26 cellular contexts compared by ENCODE assay signal in genomic region chrX:111409326-111409725, GRCh38. TPM values are rescaled to one million over a fixed set of nuclear protein-coding genes. Genes with fewer than 3 reads are reported as not detected.
"Had no signal": no experiment of that assay in that cellular context is flagged by ENCODE, and none has a peak within 500 bp of the region (broad histone marks: within the 10 kb centered on the region; RNA-seq: fewer than 3 reads in every experiment).

No MANE protein-coding gene starts in this region.

- H3K4me3 ChIP-seq: esophagus squamous epithelium, gastroesophageal sphincter, left ventricle myocardium inferior, lower lobe of right lung, pancreas, prostate gland, right lobe of liver, spleen, tibial artery, upper lobe of right lung, vagina had no signal

- H3K36me3 Mint-ChIP-seq: immature natural killer cell; naive B cell; stimulated activated memory B cell treated with anti-CD40 and anti-IgM and Interleukin-4, amounts not matched to agents 10 μg/mL and 1 μg/mL and 100 μg/mL, for 72 hours had no signal

- H3K4me3 Mint-ChIP-seq: dendritic cell treated with granulocyte-macrophage colony-stimulating factor and Interleukin-4, amounts not matched to agents 40 ng/mL and 50 ng/mL, for 4 days; immature natural killer cell; naive B cell; nephron progenitor cell; stimulated activated memory B cell treated with anti-CD40 and anti-IgM and Interleukin-4, amounts not matched to agents 10 μg/mL and 1 μg/mL and 100 μg/mL, for 72 hours; stimulated activated naive CD8-positive, alpha-beta T cell treated with anti-CD3 and anti-CD28 coated beads, Interleukin-15, Interleukin-2, amounts not matched to agents 100 ng/mL and 50 ng/mL, for 24 hours had no signal

- H3K27ac Mint-ChIP-seq: dendritic cell treated with granulocyte-macrophage colony-stimulating factor and Interleukin-4, amounts not matched to agents 40 ng/mL and 50 ng/mL, for 4 days; immature natural killer cell; naive B cell; nephron progenitor cell; stimulated activated memory B cell treated with anti-CD40 and anti-IgM and Interleukin-4, amounts not matched to agents 10 μg/mL and 1 μg/mL and 100 μg/mL, for 72 hours; stimulated activated naive CD8-positive, alpha-beta T cell treated with anti-CD3 and anti-CD28 coated beads, Interleukin-15, Interleukin-2, amounts not matched to agents 100 ng/mL and 50 ng/mL, for 24 hours had no signal

- H3K27ac ChIP-seq: esophagus squamous epithelium, gastroesophageal sphincter, left ventricle myocardium inferior, lower lobe of right lung, pancreas, prostate gland, right lobe of liver, spleen, tibial artery, upper lobe of right lung, vagina had no signal

- H3K9me3 ChIP-seq: esophagus squamous epithelium, gastroesophageal sphincter, left ventricle myocardium inferior, lower lobe of right lung, pancreas, prostate gland, right lobe of liver, spleen, tibial artery, upper lobe of right lung, vagina had no signal

- DNase-seq: esophagus squamous epithelium; foreskin fibroblast; immature natural killer cell; left cardiac atrium; left ventricle myocardium inferior; lower lobe of right lung; mesenchymal stem cell; naive B cell; nephron progenitor cell; occipital lobe; pancreas; right lobe of liver; spleen; stimulated activated CD4-positive, alpha-beta T cell treated with anti-CD3 and anti-CD28 coated beads, Interleukin-15, amount 100 ng/mL, for 24 hours; stimulated activated CD4-positive, alpha-beta T cell treated with anti-CD3 and anti-CD28 coated beads, Interleukin-1b, Interleukin-23, amount 100 ng/mL, for 48 hours; stimulated activated CD4-positive, alpha-beta T cell treated with anti-CD3 and anti-CD28 coated beads, Interleukin-4, amount 100 ng/mL, for 24 hours; tibial artery; upper lobe of right lung had no signal

- H3K4me1 Mint-ChIP-seq: immature natural killer cell; naive B cell; stimulated activated memory B cell treated with anti-CD40 and anti-IgM and Interleukin-4, amounts not matched to agents 10 μg/mL and 1 μg/mL and 100 μg/mL, for 72 hours had no signal

- H3K9me3 Mint-ChIP-seq: dendritic cell treated with granulocyte-macrophage colony-stimulating factor and Interleukin-4, amounts not matched to agents 40 ng/mL and 50 ng/mL, for 4 days; nephron progenitor cell; stimulated activated memory B cell treated with anti-CD40 and anti-IgM and Interleukin-4, amounts not matched to agents 10 μg/mL and 1 μg/mL and 100 μg/mL, for 72 hours; stimulated activated naive CD8-positive, alpha-beta T cell treated with anti-CD3 and anti-CD28 coated beads, Interleukin-15, Interleukin-2, amounts not matched to agents 100 ng/mL and 50 ng/mL, for 24 hours had no signal

- H3K4me1 ChIP-seq: esophagus squamous epithelium, gastroesophageal sphincter, left ventricle myocardium inferior, lower lobe of right lung, pancreas, prostate gland, right lobe of liver, spleen, tibial artery, upper lobe of right lung, vagina had no signal

- H3K36me3 ChIP-seq: esophagus squamous epithelium, gastroesophageal sphincter, left ventricle myocardium inferior, lower lobe of right lung, pancreas, prostate gland, right lobe of liver, spleen, tibial artery, upper lobe of right lung, vagina had no signal

- H3K27me3 ChIP-seq: tibial artery, upper lobe of right lung, vagina had no signal

RNA-seq across cellular contexts. Expression of gene DCX, which starts 2.7 kb away (rescaled TPM):
- total RNA-seq: epithelial cell of proximal tubule, left cardiac atrium, lower lobe of right lung, upper lobe of right lung, vagina had no signal
- polyA plus RNA-seq: immature natural killer cell, keratinocyte had no signal
